Comparison of ENCODE assay signal across 24 cellular contexts in the genomic region with DNA sequence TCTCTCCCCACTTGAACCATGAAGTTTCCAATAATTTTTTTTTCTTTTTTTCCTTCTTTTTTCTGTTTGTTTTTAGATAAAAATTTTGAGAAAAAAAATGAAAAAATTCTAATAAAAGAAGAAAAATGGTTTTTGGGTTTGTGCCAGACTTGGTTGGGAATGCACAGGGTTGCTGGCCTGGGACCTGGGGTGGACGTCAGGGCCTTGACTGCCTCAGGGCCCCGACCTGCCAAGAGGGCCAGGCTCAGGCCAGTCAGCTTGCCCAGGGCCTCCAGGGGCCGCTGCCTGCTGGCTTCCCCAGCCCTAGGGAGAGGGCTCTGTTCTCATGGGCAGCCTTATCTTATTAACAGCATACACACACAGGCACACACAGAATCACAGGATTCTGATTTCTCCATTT. TPM values are rescaled to one million over a fixed set of nuclear protein-coding genes. Genes with fewer than 3 reads are reported as not detected.
DNase-seq lines count a peak whose midpoint lies in the region; ATAC-seq lines count a peak whose summit lies in the region.
"Had no signal": no experiment of that assay in that cellular context is flagged by ENCODE, and none has a peak within 500 bp of the region (broad histone marks: within the 10 kb centered on the region; RNA-seq: fewer than 3 reads in every experiment).

No MANE protein-coding gene starts in this region.

- H3K36me3 ChIP-seq in BLaER1: peaks cover 69% of the 10 kb centered on the region
- H3K36me3 ChIP-seq in adipocyte (ENCODE audit: control insufficient read depth, insufficient read depth, low read length, severe bottlenecking): peaks cover 45% of the 10 kb centered on the region
- peaks cover 0 to 51% (median 41%) of the 10 kb centered on the region in 5 donors for H3K36me3 ChIP-seq in subcutaneous abdominal adipose tissue (ENCODE audit: control insufficient read depth in 5 of 5, insufficient read depth in 5 of 5, low read length in 5 of 5)

- H3K4me1 ChIP-seq in BLaER1 (peaks cover 28% of the 10 kb centered on the region), adipocyte (ENCODE audit: control insufficient read depth, insufficient read depth, low read length) (peaks cover 13% of the 10 kb centered on the region), subcutaneous abdominal adipose tissue (ENCODE audit: control insufficient read depth in 5 of 5, insufficient read depth in 5 of 5, low read length in 5 of 5) (peaks cover 2 to 13% (median 10%) of the 10 kb centered on the region in 5 donors)
- H3K4me1 ChIP-seq: vagina had no signal

- no peak for DNase-seq in adipocyte (ENCODE audit: low read depth)
- DNase-seq in left ventricle myocardium superior: peak; percentile 57
- no peak for DNase-seq in NCI-H2081 (lab: John Stamatoyannopoulos, UW)
- DNase-seq in left colon: no peak
- DNase-seq in NCI-H1436 treated with DMSO at 0.1 percent for 48 hours (lab: John Stamatoyannopoulos, UW): no peak
- DNase-seq: activated CD8-positive, alpha-beta memory T cell treated with anti-CD3 and anti-CD28 coated beads for 24 hours; activated naive CD4-positive, alpha-beta T cell treated with anti-CD3 and anti-CD28 coated beads, Interleukin-2, amount 50 U/mL, for 16 hours; activated T-cell treated with anti-CD3 and anti-CD28 coated beads, Interleukin-2, amount 50 U/mL, for 48 hours; CD4-positive, alpha-beta memory T cell; DND-41; effector memory CD8-positive, alpha-beta T cell; esophagus squamous epithelium; NCI-H1105; NCI-H2081 treated with DMSO at 0.1 percent for 48 hours; NCI-H510A treated with DMSO at 0.1 percent for 48 hours; RPMI8226; stimulated activated CD4-positive, alpha-beta T cell treated with anti-CD3 and anti-CD28 coated beads, Interleukin-4, amount 100 ng/mL, for 4 hours; SW 1271 had no signal

- no peaks in the 10 kb centered on the region for H3K27me3 ChIP-seq in BLaER1
- no peaks in the 10 kb centered on the region for H3K27me3 ChIP-seq in adipocyte (replicated peaks; ENCODE audit: control insufficient read depth, insufficient read depth, low read length)
- no peaks in the 10 kb centered on the region for H3K27me3 ChIP-seq in subcutaneous abdominal adipose tissue (ENCODE audit: control insufficient read depth in 5 of 5, insufficient read depth in 4 of 5, low read length in 5 of 5)
- H3K27me3 ChIP-seq: esophagus squamous epithelium, vagina had no signal

- ATAC-seq in left ventricle myocardium superior: peak; percentile 20
- no peak for ATAC-seq in GM21367 (IDR thresholded peaks at IDR 0.05; ENCODE audit: unreplicated experiment)
- no peak for ATAC-seq in left colon
- ATAC-seq: effector memory CD8-positive, alpha-beta T cell; left lobe of liver; mucosa of descending colon had no signal

- peak overlapping the region; percentile 4; the same call in 1 of the 2 replicates for H3K27ac ChIP-seq in BLaER1
- peak overlapping the region; percentile 76 for H3K27ac ChIP-seq in subcutaneous abdominal adipose tissue (ENCODE audit: low read depth, low read length)
- H3K27ac ChIP-seq: vagina had no signal

- H3K9ac ChIP-seq in BLaER1 (peak overlapping the region; percentile 32), adipocyte (ENCODE audit: low read length) (peak overlapping the region; percentile 78), subcutaneous abdominal adipose tissue (ENCODE audit: low read length in 5 of 5) (peak overlapping the region in 2 of 5 donors; percentile 67 to 74)

- no peak overlapping the region for H3K4me2 ChIP-seq in BLaER1

- peaks cover 30% of the 10 kb centered on the region for H4K20me1 ChIP-seq in BLaER1

- no peak overlapping the region for H3K4me3 ChIP-seq in BLaER1
- H3K4me3 ChIP-seq in adipocyte (ENCODE audit: low read length): no peak overlapping the region
- no peak overlapping the region for H3K4me3 ChIP-seq in subcutaneous abdominal adipose tissue (ENCODE audit: low read depth in 1 of 5, low read length in 5 of 5)
- H3K4me3 ChIP-seq: esophagus squamous epithelium, mucosa of descending colon, vagina had no signal

- H3K9me3 ChIP-seq in BLaER1: no peaks in the 10 kb centered on the region
- H3K9me3 ChIP-seq in adipocyte (ENCODE audit: control insufficient read depth, low read length): no peaks in the 10 kb centered on the region
- no peaks in the 10 kb centered on the region for H3K9me3 ChIP-seq in subcutaneous abdominal adipose tissue (ENCODE audit: control insufficient read depth in 5 of 5, low read length in 5 of 5)
- H3K9me3 ChIP-seq: esophagus squamous epithelium, mucosa of descending colon, vagina had no signal

- intact Hi-C loops in left ventricle myocardium superior (cut with micrococcal nuclease) (no loop called here), left colon (cut with DNase I, micrococcal nuclease) (no loop called here)

RNA-seq across cellular contexts. Expression of gene TBX6, which starts 6.5 kb away (rescaled TPM):
- total RNA-seq in left ventricle myocardium superior: 0.79 TPM
- 1 to 10 TPM in 1 of 2 donors, under 1 TPM in 1; 0.92 to 1.1 TPM for total RNA-seq in left colon

RNA-seq across cellular contexts. Expression of gene PPP4C, which starts 9.5 kb away (rescaled TPM):
- 33.1 TPM for total RNA-seq in left ventricle myocardium superior
- 100 to 1,000 TPM; 101 to 106 TPM for total RNA-seq in left colon

RNA-seq across cellular contexts. Expression of gene YPEL3, which starts 10.8 kb away (rescaled TPM):
- 66.0 TPM for total RNA-seq in left ventricle myocardium superior
- total RNA-seq in left colon: 10 to 100 TPM; 30.5 to 58.2 TPM

RNA-seq across cellular contexts. Expression of gene ALDOA, which starts 19.7 kb away (rescaled TPM):
- total RNA-seq in left ventricle myocardium superior (4,258 TPM), left colon (1,000 to 10,000 TPM; 1,798 to 1,835 TPM)

RNA-seq across cellular contexts. Expression of gene GDPD3, which starts 28.1 kb away (rescaled TPM):
- 2.0 TPM for total RNA-seq in left ventricle myocardium superior
- 10 to 100 TPM; 62.3 to 88.7 TPM for total RNA-seq in left colon
